30 cellular contexts compared by ENCODE assay signal in the genomic region with DNA sequence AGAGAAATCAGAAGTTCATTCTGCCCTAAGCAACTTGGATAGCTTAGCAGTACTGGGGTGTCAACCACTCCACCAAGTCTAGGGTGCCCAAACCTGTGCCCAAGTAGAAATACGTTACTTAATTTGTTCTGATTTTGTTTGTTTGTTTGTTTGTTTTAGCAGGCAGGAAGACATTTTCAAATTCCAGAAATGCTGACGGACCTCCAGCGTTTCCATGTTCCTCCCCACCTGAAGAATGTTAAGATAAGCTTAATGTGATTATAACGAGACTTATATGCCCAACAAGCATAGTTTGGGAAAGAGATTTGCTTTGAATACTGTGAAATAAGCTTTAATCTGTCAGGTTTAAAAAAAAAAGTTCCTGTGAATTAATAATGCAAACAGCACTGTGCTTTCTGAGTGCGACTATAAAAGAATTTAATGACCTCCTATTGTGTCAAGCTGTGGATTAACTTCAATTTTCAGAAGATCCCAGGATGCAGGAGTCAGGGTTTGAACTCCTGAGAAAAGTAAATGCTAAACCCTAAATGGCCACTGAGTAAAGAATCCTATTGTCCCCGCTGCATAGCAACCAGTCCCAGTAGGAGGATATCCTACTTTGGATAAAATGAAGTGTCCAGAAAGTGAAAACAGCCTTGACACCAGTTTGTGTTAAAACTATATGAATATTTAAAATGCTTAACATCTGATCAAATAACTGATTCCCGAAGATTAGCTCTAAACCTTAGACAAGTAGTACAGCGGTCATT. TPM values are rescaled to one million over a fixed set of nuclear protein-coding genes. Genes with fewer than 3 reads are reported as not detected.
DNase-seq lines count a peak whose midpoint lies in the region; ATAC-seq, FAIRE-seq and TF ChIP-seq lines count a peak whose summit lies in the region.
"Had no signal": no experiment of that assay in that cellular context is flagged by ENCODE, and none has a peak within 500 bp of the region (broad histone marks: within the 10 kb centered on the region; RNA-seq: fewer than 3 reads in every experiment).

No MANE protein-coding gene starts in this region.

- H3K36me3 ChIP-seq in HUES64 (ENCODE audit: insufficient read depth, low read length): no peaks in the 10 kb centered on the region
- no peaks in the 10 kb centered on the region for H3K36me3 ChIP-seq in mesodermal cell (ENCODE audit: control insufficient read depth, insufficient read depth, low read length)

- H3K4me3 ChIP-seq in HUES64 (ENCODE audit: low read length): no peak overlapping the region
- H3K4me3 ChIP-seq in mesodermal cell (ENCODE audit: extremely low read depth, insufficient read depth, low read length, poor library complexity, severe bottlenecking): no peak overlapping the region
- H3K4me3 ChIP-seq: GM23248, SK-N-MC had no signal

- H3K4me1 Mint-ChIP-seq in brain: peaks cover 12% of the 10 kb centered on the region
- H3K4me1 Mint-ChIP-seq: CD4-positive, alpha-beta memory T cell had no signal

- in situ Hi-C loops in G401 (cut with HindIII; ENCODE audit: low sequenced_read_pairs) (loop anchor here (10.0 kb wide), 1 partner anchor 661 kb away; no protein-coding TSS in a partner anchor), KBM-7 (cut with MboI; ENCODE audit: low pct_unique_long_range_greater_than_20kb, low sequenced_read_pairs) (no loop called here)

- H3K4me1 ChIP-seq in HUES64 (ENCODE audit: insufficient read depth, low read length) (peaks cover 15% of the 10 kb centered on the region), mesodermal cell (ENCODE audit: control insufficient read depth, insufficient read depth, low read length, poor library complexity, severe bottlenecking) (peaks cover 15% of the 10 kb centered on the region)

- H3K9ac ChIP-seq in HUES64 (ENCODE audit: low read depth, low read length): peak overlapping the region; percentile 35; the same call in 1 of the 2 replicates
- H3K9ac ChIP-seq: GM23248 had no signal

- H3K36me3 Mint-ChIP-seq in brain: no peaks in the 10 kb centered on the region
- H3K36me3 Mint-ChIP-seq: CD4-positive, alpha-beta memory T cell had no signal

- peaks cover 13% of the 10 kb centered on the region; the same call in 1 of the 2 replicates for H3K9me3 ChIP-seq in HUES64 (ENCODE audit: insufficient read depth, low read depth, low read length)
- peaks cover 12% of the 10 kb centered on the region for H3K9me3 ChIP-seq in mesodermal cell (ENCODE audit: control insufficient read depth, low read length)

- TF ChIP-seq CTCF in brain (conservative IDR thresholded peaks at IDR 0.05): no peak

- WGBS in HUES64: 79% methylated on average over 8 of the region's 8 CpGs
- WGBS in mesodermal cell (ENCODE audit: insufficient coverage in 2 of 2), 2 experiments: 86 to 93% methylated on average over 5 to 6 of the region's 8 CpGs

- FAIRE-seq in urothelium cell line (lab: Jason Lieb, UNC): no peak
- FAIRE-seq: A204.1, GM12891 had no signal

- no peak for ATAC-seq in GM18909 (IDR thresholded peaks at IDR 0.05; ENCODE audit: poor library complexity, unreplicated experiment)
- ATAC-seq: Panc1 had no signal

- peaks cover 2% of the 10 kb centered on the region for H3K27me3 Mint-ChIP-seq in brain

- H3K27me3 ChIP-seq in HUES64 (ENCODE audit: insufficient read depth, low read length): no peaks in the 10 kb centered on the region

- no peak overlapping the region for H3K4me3 Mint-ChIP-seq in brain
- H3K4me3 Mint-ChIP-seq: CD4-positive, alpha-beta memory T cell had no signal

- peak; percentile 65 for DNase-seq in G401 (ENCODE audit: low spot score)
- no peak for DNase-seq in KBM-7
- no peak for DNase-seq in NCI-H510A (lab: John Stamatoyannopoulos, UW)
- no peak for DNase-seq in urothelium cell line (ENCODE audit: low spot score)
- DNase-seq: C1 segment of cervical spinal cord; CD4-positive, alpha-beta memory T cell; COR-L47; GF-D8; HCEC 1CT; Kasumi-1; NCI-H1092 treated with DMSO at 0.1 percent for 48 hours; NCI-H1436; NCI-H187 treated with DMSO at 0.1 percent for 48 hours; NCI-H2107; NCI-H446; NCI-H526; SHP77 had no signal

- peaks cover 5 to 24% (median 8%) of the 10 kb centered on the region in 5 experiments for H3K9me3 Mint-ChIP-seq in brain

- H3K27ac ChIP-seq in HUES64 (ENCODE audit: low read depth, low read length) (peak overlapping the region; percentile 83), mesodermal cell (ENCODE audit: low read depth, low read length, severe bottlenecking) (peak overlapping the region; percentile 29)
- H3K27ac ChIP-seq: GM23248, RWPE1, SK-N-MC had no signal

- peak overlapping the region in 3 of 5 experiments; percentile 42 to 80 (median 51) for H3K27ac Mint-ChIP-seq in brain
- H3K27ac Mint-ChIP-seq: CD4-positive, alpha-beta memory T cell had no signal

RNA-seq across cellular contexts. Expression of a gene that starts 56.4 kb away (rescaled TPM):
- not detected in 2 replicates for total RNA-seq in G401 (2014; rRNA removed; shearing (Covaris generic))
- polyA plus RNA-seq in HUES64 (2013, experiment 1 of 2): not detected
- polyA plus RNA-seq in HUES64 (2013, experiment 2 of 2): not detected
- not detected for polyA plus RNA-seq in brain (ENCODE audit: insufficient read depth, low read depth, low replicate concordance)
- polyA plus RNA-seq in mesodermal cell (2013, experiment 1 of 2): not detected
- not detected for polyA plus RNA-seq in mesodermal cell (2013, experiment 2 of 2)
- total RNA-seq: CD4-positive, alpha-beta memory T cell; GM23248; M059J; OCI-LY7; T-helper 1 cell treated with Interleukin-12 subunit alpha and Interleukin-12 subunit beta and Interleukin-4 antibody, amounts not matched to agents 30 ng/mL and 1 ng/mL, for 36 hours had no signal
- polyA plus RNA-seq: CD4-positive, alpha-beta memory T cell; GM23248 had no signal
